11 cellular contexts compared by ENCODE assay signal in the genomic region with DNA sequence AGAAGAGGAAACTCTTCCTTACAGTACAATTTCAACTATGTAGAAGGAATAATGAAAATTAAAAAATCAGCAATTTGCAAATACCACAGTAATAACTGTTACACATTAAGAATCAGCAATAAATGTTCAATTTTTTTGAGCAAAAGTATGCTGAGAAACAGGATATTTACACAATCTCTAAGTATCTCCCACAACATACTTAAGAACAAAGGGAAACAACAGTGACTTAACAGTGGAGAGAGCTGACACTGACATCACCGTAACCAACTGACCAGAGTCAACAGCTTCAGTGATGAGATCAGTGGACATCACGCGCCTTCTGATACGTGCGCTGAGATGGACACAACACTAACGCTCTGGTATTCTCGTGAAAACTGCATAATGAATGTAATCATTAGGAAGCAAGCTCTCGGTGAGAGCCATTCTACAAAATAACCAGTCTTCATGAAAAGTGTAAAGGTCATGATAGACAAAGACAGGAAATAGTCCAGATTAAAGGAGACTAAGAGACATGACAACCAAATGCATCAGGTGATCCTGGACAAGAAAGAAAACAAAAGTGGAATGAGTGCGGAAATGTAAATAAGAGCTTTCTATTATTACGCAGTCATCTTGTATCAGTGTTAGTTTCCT.
DNase-seq lines count a peak whose midpoint lies in the region; ATAC-seq, FAIRE-seq and TF ChIP-seq lines count a peak whose summit lies in the region.
"Had no signal": no experiment of that assay in that cellular context is flagged by ENCODE, and none has a peak within 500 bp of the region (broad histone marks: within the 10 kb centered on the region; RNA-seq: fewer than 3 reads in every experiment).

No MANE protein-coding gene starts in this region.

- peak overlapping the region; percentile 2 for H3K4me2 ChIP-seq in astrocyte (ENCODE audit: low read length)

- H3K27ac ChIP-seq in astrocyte (ENCODE audit: low read depth, low read length) (peak overlapping the region; percentile 43), left lung (peak overlapping the region; percentile 57 to 74)

- TF ChIP-seq CTCF in astrocyte (IDR thresholded peaks at IDR 0.05; ENCODE audit: insufficient read depth, low read depth, low read length) (no peak), left lung (IDR thresholded peaks at IDR 0.05) (no peak), type B pancreatic cell (conservative IDR thresholded peaks at IDR 0.05) (no peak), GM10248 (IDR thresholded peaks at IDR 0.05; ENCODE audit: control extremely low read depth, extremely low read depth, low read depth, missing control alignments) (no peak)

- peaks cover 89% of the 10 kb centered on the region for H3K4me1 Mint-ChIP-seq in activated naive CD4-positive, alpha-beta T cell treated with anti-CD3 and anti-CD28 coated beads, Interleukin-2, amount 10 ng/mL, durations not matched to agents 7 days and 5 days
- H3K4me1 Mint-ChIP-seq in astrocyte (ENCODE audit: low read depth, unreplicated experiment), result peaks cover 41% of the 10 kb centered on the region
- peaks cover 18% of the 10 kb centered on the region for H3K4me1 Mint-ChIP-seq in type B pancreatic cell (ENCODE audit: unreplicated experiment)

- intact Hi-C loops in left lung (cut with DNase I), result no loop called here

- POLR2A ChIA-PET in GM10248 (lab: Yijun Ruan, JAX), result no interaction called here

- no peaks in the 10 kb centered on the region for H3K36me3 ChIP-seq in astrocyte (ENCODE audit: insufficient read depth, low read length)
- no peaks in the 10 kb centered on the region for H3K36me3 ChIP-seq in left lung
- H3K36me3 ChIP-seq: BE2C had no signal

- CTCF ChIA-PET in activated naive CD4-positive, alpha-beta T cell treated with anti-CD3 and anti-CD28 coated beads, Interleukin-2, amount 10 ng/mL, durations not matched to agents 7 days and 5 days (lab: Charles Lee), result interaction anchor here (1.3 to 1.9 kb wide), 2 partner anchors 15 to 18 kb away, joined by 3 to 5 read pairs; no protein-coding TSS in a partner anchor
- CTCF ChIA-PET in GM10248 (lab: Yijun Ruan, JAX), result interaction anchor here (1.0 to 4.4 kb wide), 11 partner anchors 8 to 638 kb away, joined by 3 to 28 read pairs (median 3); no protein-coding TSS in a partner anchor

- no peak for DNase-seq in activated naive CD4-positive, alpha-beta T cell treated with anti-CD3 and anti-CD28 coated beads, Interleukin-2, amount 10 ng/mL, durations not matched to agents 7 days and 5 days
- no peak for DNase-seq in activated naive CD4-positive, alpha-beta T cell treated with anti-CD3 and anti-CD28 coated beads, Interleukin-2, amount 50 U/mL, for 16 hours
- DNase-seq in astrocyte (ENCODE audit: low read depth), result peak; percentile 55
- DNase-seq in left lung, result no peak
- DNase-seq in type B pancreatic cell (ENCODE audit: extremely low spot score, unreplicated experiment), result no peak
- no peak for DNase-seq in GM10248 (ENCODE audit: extremely low spot score)
- no peak for DNase-seq in KG1 (lab: John Stamatoyannopoulos, UW)
- DNase-seq: BE2C; effector CD8-positive, alpha-beta T cell had no signal

- peak; percentile 19 for ATAC-seq in left lung
- ATAC-seq in HG02970 (IDR thresholded peaks at IDR 0.05; ENCODE audit: low FRiP score, unreplicated experiment), result no peak

- peaks cover 2% of the 10 kb centered on the region for H3K9me3 Mint-ChIP-seq in activated naive CD4-positive, alpha-beta T cell treated with anti-CD3 and anti-CD28 coated beads, Interleukin-2, amount 10 ng/mL, durations not matched to agents 7 days and 5 days
- peaks cover 1% of the 10 kb centered on the region for H3K9me3 Mint-ChIP-seq in astrocyte (ENCODE audit: unreplicated experiment)
- H3K9me3 Mint-ChIP-seq in type B pancreatic cell, result peaks cover 5% of the 10 kb centered on the region
- H3K9me3 Mint-ChIP-seq: nephron had no signal

- no peak overlapping the region for H3K4me3 Mint-ChIP-seq in activated naive CD4-positive, alpha-beta T cell treated with anti-CD3 and anti-CD28 coated beads, Interleukin-2, amount 10 ng/mL, durations not matched to agents 7 days and 5 days
- H3K4me3 Mint-ChIP-seq in astrocyte (ENCODE audit: unreplicated experiment) (no peak overlapping the region), type B pancreatic cell (peak overlapping the region; percentile 7)
- H3K4me3 Mint-ChIP-seq: nephron had no signal

- H3K79me2 ChIP-seq in astrocyte (ENCODE audit: insufficient read depth, low read length), result peaks cover 83% of the 10 kb centered on the region

- H3K4me3 ChIP-seq in astrocyte (ENCODE audit: insufficient read depth, low read depth, low read length) (no peak overlapping the region), left lung (no peak overlapping the region)

- H3K27ac Mint-ChIP-seq in activated naive CD4-positive, alpha-beta T cell treated with anti-CD3 and anti-CD28 coated beads, Interleukin-2, amount 10 ng/mL, durations not matched to agents 7 days and 5 days, result peak overlapping the region; percentile 92
- peak overlapping the region; percentile 10 for H3K27ac Mint-ChIP-seq in astrocyte (ENCODE audit: unreplicated experiment)
- peak overlapping the region; percentile 85 for H3K27ac Mint-ChIP-seq in type B pancreatic cell

- H3K4me1 ChIP-seq in astrocyte (ENCODE audit: insufficient read depth, low read length) (peaks cover 17% of the 10 kb centered on the region), left lung (peaks cover 12 to 58% of the 10 kb centered on the region in 2 donors)

- peaks cover 37% of the 10 kb centered on the region for H3K36me3 Mint-ChIP-seq in activated naive CD4-positive, alpha-beta T cell treated with anti-CD3 and anti-CD28 coated beads, Interleukin-2, amount 10 ng/mL, durations not matched to agents 7 days and 5 days
- H3K36me3 Mint-ChIP-seq in astrocyte (ENCODE audit: low read depth, unreplicated experiment), result peaks cover 2% of the 10 kb centered on the region
- peaks cover 4% of the 10 kb centered on the region for H3K36me3 Mint-ChIP-seq in type B pancreatic cell

- H3K27me3 ChIP-seq in astrocyte (ENCODE audit: insufficient read depth, low read length) (no peaks in the 10 kb centered on the region), left lung (no peaks in the 10 kb centered on the region)
- H3K27me3 ChIP-seq: BE2C had no signal

- no peak overlapping the region for H2AFZ ChIP-seq in astrocyte (ENCODE audit: low read depth, low read length)

- H3K9me3 ChIP-seq in astrocyte (ENCODE audit: insufficient read depth, low read depth, low read length) (no peaks in the 10 kb centered on the region), left lung (no peaks in the 10 kb centered on the region)
- H3K9me3 ChIP-seq: BE2C had no signal

- no peak overlapping the region for H3K9ac ChIP-seq in astrocyte (ENCODE audit: low read length)

- no peaks in the 10 kb centered on the region for H3K27me3 Mint-ChIP-seq in activated naive CD4-positive, alpha-beta T cell treated with anti-CD3 and anti-CD28 coated beads, Interleukin-2, amount 10 ng/mL, durations not matched to agents 7 days and 5 days
- H3K27me3 Mint-ChIP-seq in astrocyte (ENCODE audit: low read depth, unreplicated experiment), result no peaks in the 10 kb centered on the region
- H3K27me3 Mint-ChIP-seq in type B pancreatic cell, result no peaks in the 10 kb centered on the region

- no peak for FAIRE-seq in astrocyte (lab: Jason Lieb, UNC)

- H4K20me1 ChIP-seq in astrocyte (ENCODE audit: insufficient read depth, low read length), result peaks cover 28% of the 10 kb centered on the region

Comparison
In these comparisons a context has a peak if more than half of its experiments do, and no peak if none do; other contexts are left out.
1. H3K27ac Mint-ChIP-seq: peak in every context shown above with its lines; median percentile 92 in activated naive CD4-positive, alpha-beta T cell treated with anti-CD3 and anti-CD28 coated beads, Interleukin-2, amount 10 ng/mL, durations not matched to agents 7 days and 5 days; 85 in type B pancreatic cell; 10 in astrocyte.